Comparison of ENCODE assay signal across 9 cellular contexts in the genomic region with DNA sequence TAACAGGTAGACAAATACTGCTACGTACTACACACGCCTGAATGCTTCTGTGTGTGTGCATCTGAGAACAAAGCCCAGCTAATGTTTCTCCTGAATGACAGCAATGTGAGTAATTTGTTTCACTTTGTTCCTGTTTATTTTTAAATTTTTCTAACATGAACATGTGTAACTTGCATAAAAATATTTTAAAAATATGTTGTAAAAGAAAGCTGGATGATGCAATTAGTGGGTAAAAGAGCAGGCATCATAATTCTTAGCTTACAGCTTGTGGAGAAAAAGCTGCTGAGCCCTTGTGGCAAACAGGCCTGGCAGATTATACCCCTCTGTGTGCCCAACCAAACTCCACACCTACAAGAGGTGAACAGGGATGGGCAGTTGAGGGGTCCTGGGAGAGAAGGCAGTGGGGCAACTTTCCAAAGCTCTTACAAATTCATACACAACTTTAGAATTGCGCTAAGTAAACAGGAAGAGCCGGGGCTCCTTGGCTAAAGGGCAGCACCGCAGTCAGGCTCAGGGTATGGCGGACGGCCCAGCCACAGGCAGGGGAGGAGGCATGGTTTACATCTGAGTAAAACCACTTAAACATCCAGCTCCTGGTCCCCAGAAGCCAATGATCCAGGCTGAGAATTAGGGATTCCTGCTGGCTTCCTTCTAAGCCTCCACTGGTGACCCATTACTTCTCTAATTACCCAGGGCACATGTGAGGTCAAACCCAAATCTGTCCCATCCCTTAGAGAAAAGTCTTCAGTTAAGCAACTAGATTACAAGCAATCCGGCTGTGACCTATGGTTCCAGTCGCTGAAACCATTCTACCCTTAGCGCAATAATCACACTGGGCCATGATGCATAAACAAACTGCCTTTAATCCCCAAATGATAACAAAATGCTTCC. TPM values are rescaled to one million over a fixed set of nuclear protein-coding genes. Genes with fewer than 3 reads are reported as not detected.
A peak's percentile ranks its signal among the peaks of the same experiment; 100 is the strongest.
DNase-seq lines count a peak whose midpoint lies in the region; ATAC-seq and TF ChIP-seq lines count a peak whose summit lies in the region.
"Had no signal": no experiment of that assay in that cellular context is flagged by ENCODE, and none has a peak within 500 bp of the region (broad histone marks: within the 10 kb centered on the region; RNA-seq: fewer than 3 reads in every experiment).

No MANE protein-coding gene starts in this region.

- peaks cover 1% of the 10 kb centered on the region for H3K27me3 Mint-ChIP-seq in glutamatergic neuron (ENCODE audit: unreplicated experiment)
- no peaks in the 10 kb centered on the region for H3K27me3 Mint-ChIP-seq in osteocyte (ENCODE audit: unreplicated experiment)
- H3K27me3 Mint-ChIP-seq in stimulated activated naive CD8-positive, alpha-beta T cell treated with anti-CD3 and anti-CD28 coated beads, Interleukin-15, amount 100 ng/mL, for 72 hours: peaks cover 9% of the 10 kb centered on the region

- H3K9me3 Mint-ChIP-seq in glutamatergic neuron (ENCODE audit: unreplicated experiment) (peaks cover 6% of the 10 kb centered on the region), osteocyte (ENCODE audit: unreplicated experiment) (peaks cover 8% of the 10 kb centered on the region)
- no peaks in the 10 kb centered on the region for H3K9me3 Mint-ChIP-seq in stimulated activated naive CD8-positive, alpha-beta T cell treated with anti-CD3 and anti-CD28 coated beads, Interleukin-15, amount 100 ng/mL, for 72 hours
- H3K9me3 Mint-ChIP-seq: T-helper 1 cell treated with Interleukin-12 subunit alpha and Interleukin-12 subunit beta and Interleukin-4 antibody, amounts not matched to agents 30 μg/mL and 1 μg/mL, for 36 hours had no signal

- DNase-seq in Daoy (ENCODE audit: low read depth) (peak; percentile 91), T1000 (lab: John Stamatoyannopoulos, UW) (peak; percentile 37), glutamatergic neuron (no peak), osteocyte (ENCODE audit: extremely low spot score, unreplicated experiment) (peak; percentile 79), NCI-H446 treated with DMSO at 0.1 percent for 48 hours (lab: John Stamatoyannopoulos, UW) (no peak), hypothalamus (lab: John Stamatoyannopoulos, UW) (no peak)
- DNase-seq in effector CD8-positive, alpha-beta T cell (lab: John Stamatoyannopoulos, UW): no peak
- no peak for DNase-seq in stimulated activated naive CD8-positive, alpha-beta T cell treated with anti-CD3 and anti-CD28 coated beads, Interleukin-15, amount 100 ng/mL, for 72 hours

- TF ChIP-seq CTCF in glutamatergic neuron (IDR thresholded peaks at IDR 0.05; ENCODE audit: partially characterized antibody, unreplicated experiment) (no peak), osteocyte (IDR thresholded peaks at IDR 0.05) (no peak)

- H3K4me3 Mint-ChIP-seq in glutamatergic neuron (ENCODE audit: unreplicated experiment) (peak overlapping the region; percentile 8), osteocyte (ENCODE audit: unreplicated experiment) (peak overlapping the region; percentile 51)
- H3K4me3 Mint-ChIP-seq in stimulated activated naive CD8-positive, alpha-beta T cell treated with anti-CD3 and anti-CD28 coated beads, Interleukin-15, amount 100 ng/mL, for 72 hours: no peak overlapping the region
- H3K4me3 Mint-ChIP-seq: T-helper 1 cell treated with Interleukin-12 subunit alpha and Interleukin-12 subunit beta and Interleukin-4 antibody, amounts not matched to agents 30 μg/mL and 1 μg/mL, for 36 hours had no signal

- H3K27ac Mint-ChIP-seq in glutamatergic neuron (ENCODE audit: unreplicated experiment) (peak overlapping the region; percentile 98), osteocyte (ENCODE audit: unreplicated experiment) (peak overlapping the region; percentile 99)
- H3K27ac Mint-ChIP-seq in stimulated activated naive CD8-positive, alpha-beta T cell treated with anti-CD3 and anti-CD28 coated beads, Interleukin-15, amount 100 ng/mL, for 72 hours: no peak overlapping the region
- H3K27ac Mint-ChIP-seq: T-helper 1 cell treated with Interleukin-12 subunit alpha and Interleukin-12 subunit beta and Interleukin-4 antibody, amounts not matched to agents 30 μg/mL and 1 μg/mL, for 36 hours had no signal

- ATAC-seq in stimulated activated naive CD8-positive, alpha-beta T cell treated with anti-CD3 and anti-CD28 coated beads, Interleukin-15, amount 100 ng/mL, for 72 hours: no peak

- peaks cover 19% of the 10 kb centered on the region for H3K36me3 Mint-ChIP-seq in glutamatergic neuron (ENCODE audit: unreplicated experiment)
- H3K36me3 Mint-ChIP-seq in osteocyte (ENCODE audit: unreplicated experiment): peaks cover 8% of the 10 kb centered on the region

- H3K4me1 Mint-ChIP-seq in glutamatergic neuron (ENCODE audit: low read depth, unreplicated experiment) (peaks cover 57% of the 10 kb centered on the region), osteocyte (ENCODE audit: unreplicated experiment) (peaks cover 72% of the 10 kb centered on the region)
- H3K4me1 Mint-ChIP-seq in stimulated activated naive CD8-positive, alpha-beta T cell treated with anti-CD3 and anti-CD28 coated beads, Interleukin-15, amount 100 ng/mL, for 72 hours: no peaks in the 10 kb centered on the region

RNA-seq across cellular contexts. Expression of gene PXDN, which starts 14.0 kb away (rescaled TPM):
- total RNA-seq in Daoy (2014; rRNA removed; shearing (Covaris generic)): 173 and 193 TPM in 2 replicates
- total RNA-seq in glutamatergic neuron (ENCODE audit: unreplicated experiment) (226 TPM), osteocyte (459 and 488 TPM in 2 replicates)

Comparison
In these comparisons a context has a peak if more than half of its experiments do, and no peak if none do; other contexts are left out.
1. DNase-seq: peak in Daoy (single experiment), T1000 (single experiment) and osteocyte (single experiment); none in glutamatergic neuron (single experiment), NCI-H446 treated with DMSO at 0.1 percent for 48 hours (single experiment), hypothalamus (0 of 51), effector CD8-positive, alpha-beta T cell (single experiment) and stimulated activated naive CD8-positive, alpha-beta T cell treated with anti-CD3 and anti-CD28 coated beads, Interleukin-15, amount 100 ng/mL, for 72 hours (0 of 2).
2. H3K27ac Mint-ChIP-seq: peak in glutamatergic neuron (single experiment) and osteocyte (single experiment); none in stimulated activated naive CD8-positive, alpha-beta T cell treated with anti-CD3 and anti-CD28 coated beads, Interleukin-15, amount 100 ng/mL, for 72 hours (0 of 2).
3. H3K4me3 Mint-ChIP-seq: peak in glutamatergic neuron (single experiment) and osteocyte (single experiment); none in stimulated activated naive CD8-positive, alpha-beta T cell treated with anti-CD3 and anti-CD28 coated beads, Interleukin-15, amount 100 ng/mL, for 72 hours (0 of 2).